24 cellular contexts compared by ENCODE assay signal in genomic region chr9:120854596-120855327, GRCh38. TPM values are rescaled to one million over a fixed set of nuclear protein-coding genes. Genes with fewer than 3 reads are reported as not detected.
DNase-seq lines count a peak whose midpoint lies in the region; ATAC-seq and TF ChIP-seq lines count a peak whose summit lies in the region.
"Had no signal": no experiment of that assay in that cellular context is flagged by ENCODE, and none has a peak within 500 bp of the region (broad histone marks: within the 10 kb centered on the region; RNA-seq: fewer than 3 reads in every experiment).

No MANE protein-coding gene starts in this region.

- H3K4me1 Mint-ChIP-seq in activated naive CD4-positive, alpha-beta T cell treated with anti-CD3 and anti-CD28 coated beads, Interleukin-2, amount 10 ng/mL, durations not matched to agents 7 days and 5 days = peaks cover 6% of the 10 kb centered on the region
- H3K4me1 Mint-ChIP-seq in T-helper 17 cell (peaks cover 16% of the 10 kb centered on the region), nephron progenitor cell (peaks cover 10% of the 10 kb centered on the region)
- peaks cover 6% of the 10 kb centered on the region for H3K4me1 Mint-ChIP-seq in activated naive CD8-positive, alpha-beta T cell treated with anti-CD3 and anti-CD28 coated beads, Interleukin-2, amount 10 ng/mL, durations not matched to agents 7 days and 5 days

- H3K9me3 ChIP-seq in T-helper 17 cell (ENCODE audit: control insufficient read depth, low read length, poor library complexity, severe bottlenecking) = no peaks in the 10 kb centered on the region
- H3K9me3 ChIP-seq: BLaER1 treated with 17β-estradiol and CSF1 and Interleukin-3, amounts not matched to agents 10 nM and 100 nM; colonic mucosa; SJSA1; spleen had no signal

- POLR2A ChIA-PET in activated naive CD8-positive, alpha-beta T cell treated with anti-CD3 and anti-CD28 coated beads, Interleukin-2, amount 10 ng/mL, durations not matched to agents 7 days and 5 days (lab: Charles Lee) = no interaction called here

- no peaks in the 10 kb centered on the region for H3K9me3 Mint-ChIP-seq in activated naive CD4-positive, alpha-beta T cell treated with anti-CD3 and anti-CD28 coated beads, Interleukin-2, amount 10 ng/mL, durations not matched to agents 7 days and 5 days
- H3K9me3 Mint-ChIP-seq in activated naive CD8-positive, alpha-beta T cell treated with anti-CD3 and anti-CD28 coated beads, Interleukin-2, amount 10 ng/mL, durations not matched to agents 7 days and 5 days = no peaks in the 10 kb centered on the region
- no peaks in the 10 kb centered on the region for H3K9me3 Mint-ChIP-seq in nephron progenitor cell
- H3K9me3 Mint-ChIP-seq: neural crest cell, T-cell, type B pancreatic cell had no signal

- CTCF ChIA-PET in activated naive CD4-positive, alpha-beta T cell treated with anti-CD3 and anti-CD28 coated beads, Interleukin-2, amount 10 ng/mL, durations not matched to agents 7 days and 5 days (lab: Charles Lee) = interaction anchor here (1.6 to 1.8 kb wide), 2 partner anchors 8 to 82 kb away, joined by 4 to 5 read pairs; no protein-coding TSS in a partner anchor

- DNase-seq in activated naive CD4-positive, alpha-beta T cell treated with anti-CD3 and anti-CD28 coated beads, Interleukin-2, amount 10 ng/mL, durations not matched to agents 7 days and 5 days = no peak
- no peak for DNase-seq in activated naive CD4-positive, alpha-beta T cell treated with Interleukin-2 at 50 U/mL for 16 hours
- DNase-seq in T-helper 17 cell (no peak), nephron progenitor cell (no peak)
- DNase-seq in activated naive CD8-positive, alpha-beta T cell treated with anti-CD3 and anti-CD28 coated beads, Interleukin-2, amount 10 ng/mL, durations not matched to agents 7 days and 5 days = no peak
- DNase-seq: colonic mucosa; effector CD8-positive, alpha-beta T cell; EL; GM23248; Kasumi-1; midbrain; NCI-H1436; NCI-H345; right cardiac atrium; RPMI8226; spleen; T-cell had no signal

- no peak for TF ChIP-seq CTCF in nephron progenitor cell (IDR thresholded peaks at IDR 0.05)

- H3K36me3 Mint-ChIP-seq in activated naive CD4-positive, alpha-beta T cell treated with anti-CD3 and anti-CD28 coated beads, Interleukin-2, amount 10 ng/mL, durations not matched to agents 7 days and 5 days = peaks cover 67% of the 10 kb centered on the region
- H3K36me3 Mint-ChIP-seq in T-helper 17 cell (ENCODE audit: low read depth) (peaks cover 5% of the 10 kb centered on the region), nephron progenitor cell (ENCODE audit: low read depth) (peaks cover 7% of the 10 kb centered on the region)
- peaks cover 25% of the 10 kb centered on the region for H3K36me3 Mint-ChIP-seq in activated naive CD8-positive, alpha-beta T cell treated with anti-CD3 and anti-CD28 coated beads, Interleukin-2, amount 10 ng/mL, durations not matched to agents 7 days and 5 days

- H3K27ac Mint-ChIP-seq in activated naive CD4-positive, alpha-beta T cell treated with anti-CD3 and anti-CD28 coated beads, Interleukin-2, amount 10 ng/mL, durations not matched to agents 7 days and 5 days = peak overlapping the region; percentile 29
- peak overlapping the region; percentile 75 for H3K27ac Mint-ChIP-seq in T-helper 17 cell
- peak overlapping the region; percentile 39 for H3K27ac Mint-ChIP-seq in activated naive CD8-positive, alpha-beta T cell treated with anti-CD3 and anti-CD28 coated beads, Interleukin-2, amount 10 ng/mL, durations not matched to agents 7 days and 5 days
- H3K27ac Mint-ChIP-seq in nephron progenitor cell = peak overlapping the region; percentile 27
- H3K27ac Mint-ChIP-seq: type B pancreatic cell had no signal

- no peak for ATAC-seq in T-helper 17 cell
- no peak for ATAC-seq in activated naive CD8-positive, alpha-beta T cell treated with anti-CD3 and anti-CD28 coated beads, Interleukin-2, amount 10 ng/mL, durations not matched to agents 7 days and 5 days (ENCODE audit: low read depth)
- no peak for ATAC-seq in GM18907 (IDR thresholded peaks at IDR 0.05; ENCODE audit: unreplicated experiment)
- no peak for ATAC-seq in GM21447 (IDR thresholded peaks at IDR 0.05; ENCODE audit: unreplicated experiment)
- ATAC-seq: GM12878, T-cell had no signal

- H3K4me3 Mint-ChIP-seq in activated naive CD4-positive, alpha-beta T cell treated with anti-CD3 and anti-CD28 coated beads, Interleukin-2, amount 10 ng/mL, durations not matched to agents 7 days and 5 days = no peak overlapping the region
- H3K4me3 Mint-ChIP-seq in T-helper 17 cell (no peak overlapping the region), nephron progenitor cell (no peak overlapping the region)
- no peak overlapping the region for H3K4me3 Mint-ChIP-seq in activated naive CD8-positive, alpha-beta T cell treated with anti-CD3 and anti-CD28 coated beads, Interleukin-2, amount 10 ng/mL, durations not matched to agents 7 days and 5 days
- H3K4me3 Mint-ChIP-seq: neural crest cell, T-cell, type B pancreatic cell had no signal

- H3K27me3 Mint-ChIP-seq in activated naive CD4-positive, alpha-beta T cell treated with anti-CD3 and anti-CD28 coated beads, Interleukin-2, amount 10 ng/mL, durations not matched to agents 7 days and 5 days = no peaks in the 10 kb centered on the region
- H3K27me3 Mint-ChIP-seq in T-helper 17 cell (no peaks in the 10 kb centered on the region), nephron progenitor cell (ENCODE audit: low read depth, poor library complexity) (peaks cover 2% of the 10 kb centered on the region)
- no peaks in the 10 kb centered on the region for H3K27me3 Mint-ChIP-seq in activated naive CD8-positive, alpha-beta T cell treated with anti-CD3 and anti-CD28 coated beads, Interleukin-2, amount 10 ng/mL, durations not matched to agents 7 days and 5 days
- H3K27me3 Mint-ChIP-seq: T-cell, type B pancreatic cell had no signal

RNA-seq across cellular contexts. Expression of gene PSMD5, which starts 12.0 kb away (rescaled TPM):
- total RNA-seq in T-helper 17 cell = 10 to 100 TPM; 37.2 to 51.5 TPM
- 10 to 100 TPM; 42.6 to 57.4 TPM for total RNA-seq in activated naive CD8-positive, alpha-beta T cell treated with anti-CD3 and anti-CD28 coated beads, Interleukin-2, amount 10 ng/mL, durations not matched to agents 7 days and 5 days

RNA-seq across cellular contexts. Expression of gene PHF19, which starts 22.2 kb away (rescaled TPM):
- 10 to 100 TPM; 69.9 to 96.9 TPM for total RNA-seq in T-helper 17 cell
- 100 to 1,000 TPM; 248 to 253 TPM for total RNA-seq in activated naive CD8-positive, alpha-beta T cell treated with anti-CD3 and anti-CD28 coated beads, Interleukin-2, amount 10 ng/mL, durations not matched to agents 7 days and 5 days
